In genomic region chr13:31162151-31163008, GRCh38 we compare ENCODE assay signal across 8 cellular contexts. TPM values are rescaled to one million over a fixed set of nuclear protein-coding genes. Genes with fewer than 3 reads are reported as not detected.
DNase-seq lines count a peak whose midpoint lies in the region; ATAC-seq and TF ChIP-seq lines count a peak whose summit lies in the region.

No MANE protein-coding gene starts in this region.

- no peaks in the 10 kb centered on the region for H3K9me3 ChIP-seq in left lung

- H3K36me3 Mint-ChIP-seq in activated CD4-positive, alpha-beta T cell treated with anti-CD3 and anti-CD28 coated beads, Interleukin-2, amount 10 ng/mL, durations not matched to agents 7 days and 5 days (ENCODE audit: low read depth): peaks cover 16% of the 10 kb centered on the region

- DNase-seq in NCI-H526 treated with DMSO at 0.1 percent for 48 hours (lab: John Stamatoyannopoulos, UW): peak; percentile 99
- peak; percentile 98 for DNase-seq in activated CD4-positive, alpha-beta T cell treated with anti-CD3 and anti-CD28 coated beads, Interleukin-2, amount 10 ng/mL, durations not matched to agents 7 days and 5 days
- DNase-seq in dermis blood vessel endothelial cell: peak; percentile 99
- peak; percentile 96 to 98 for DNase-seq in left lung
- DNase-seq in stimulated activated CD4-positive, alpha-beta T cell treated with anti-CD3 and anti-CD28 coated beads, Interleukin-2, amount 100 ng/mL, for 48 hours: peak; percentile 80 to 86

- H3K36me3 ChIP-seq in left lung: peaks cover 0 to 9% of the 10 kb centered on the region in 2 donors

- H3K9me3 Mint-ChIP-seq in activated CD4-positive, alpha-beta T cell treated with anti-CD3 and anti-CD28 coated beads, Interleukin-2, amount 10 ng/mL, durations not matched to agents 7 days and 5 days: no peaks in the 10 kb centered on the region

- intact Hi-C loops in left lung (cut with DNase I): no loop called here

- peaks cover 40% of the 10 kb centered on the region for H3K4me1 Mint-ChIP-seq in activated CD4-positive, alpha-beta T cell treated with anti-CD3 and anti-CD28 coated beads, Interleukin-2, amount 10 ng/mL, durations not matched to agents 7 days and 5 days

- ATAC-seq in GM19351 (IDR thresholded peaks at IDR 0.05; ENCODE audit: unreplicated experiment) (peak; percentile 78), HG03520 (IDR thresholded peaks at IDR 0.05; ENCODE audit: unreplicated experiment) (peak; percentile 82), left lung (peak; percentile 94)

- peak overlapping the region; percentile 99 for H3K27ac Mint-ChIP-seq in activated CD4-positive, alpha-beta T cell treated with anti-CD3 and anti-CD28 coated beads, Interleukin-2, amount 10 ng/mL, durations not matched to agents 7 days and 5 days

- H3K27me3 Mint-ChIP-seq in activated CD4-positive, alpha-beta T cell treated with anti-CD3 and anti-CD28 coated beads, Interleukin-2, amount 10 ng/mL, durations not matched to agents 7 days and 5 days: no peaks in the 10 kb centered on the region

- CTCF ChIA-PET in activated CD4-positive, alpha-beta T cell treated with anti-CD3 and anti-CD28 coated beads, Interleukin-2, amount 10 ng/mL, durations not matched to agents 7 days and 5 days (lab: Charles Lee): interaction anchor here (1.4 to 1.5 kb wide), 2 partner anchors 17 to 38 kb away, joined by 3 read pairs; partner anchors contain the start of gene B3GLCT

- no peaks in the 10 kb centered on the region for H3K27me3 ChIP-seq in left lung

- H3K4me3 ChIP-seq in left lung: peak overlapping the region; percentile 75 to 98

- H3K27ac ChIP-seq in C4-2B: peak overlapping the region; percentile 96
- H3K27ac ChIP-seq in left lung: peak overlapping the region; percentile 91 to 100

- POLR2A ChIA-PET in activated CD4-positive, alpha-beta T cell treated with anti-CD3 and anti-CD28 coated beads, Interleukin-2, amount 10 ng/mL, durations not matched to agents 7 days and 5 days (lab: Charles Lee): no interaction called here

- TF ChIP-seq CTCF in C4-2B (conservative IDR thresholded peaks at IDR 0.05) (no peak), left lung (IDR thresholded peaks at IDR 0.05) (no peak)

- peak overlapping the region; percentile 98 for H3K4me3 Mint-ChIP-seq in activated CD4-positive, alpha-beta T cell treated with anti-CD3 and anti-CD28 coated beads, Interleukin-2, amount 10 ng/mL, durations not matched to agents 7 days and 5 days

- peaks cover 17 to 31% of the 10 kb centered on the region in 2 donors for H3K4me1 ChIP-seq in left lung

RNA-seq across cellular contexts. Expression of gene HSPH1, which starts 0.7 kb away (rescaled TPM):
- total RNA-seq in activated CD4-positive, alpha-beta T cell treated with anti-CD3 and anti-CD28 coated beads, Interleukin-2, amount 10 ng/mL, durations not matched to agents 7 days and 5 days: 100 to 1,000 TPM; 122 to 127 TPM
- 59.4 and 103 TPM in 2 replicates for total RNA-seq in dermis blood vessel endothelial cell
- 100 to 1,000 TPM in 1 of 2 donors, 10 to 100 TPM in 1; 92.7 to 122 TPM for total RNA-seq in left lung

RNA-seq across cellular contexts. Expression of gene B3GLCT, which starts 37.4 kb away (rescaled TPM):
- total RNA-seq in activated CD4-positive, alpha-beta T cell treated with anti-CD3 and anti-CD28 coated beads, Interleukin-2, amount 10 ng/mL, durations not matched to agents 7 days and 5 days: 1 to 10 TPM; 4.7 to 5.4 TPM
- 20.4 and 23.3 TPM in 2 replicates for total RNA-seq in dermis blood vessel endothelial cell
- 1 to 10 TPM; 6.5 to 6.9 TPM for total RNA-seq in left lung

Comparison
In these comparisons a context has a peak if more than half of its experiments do, and no peak if none do; other contexts are left out.
1. Peak in every context shown above with its lines: DNase-seq, ATAC-seq, H3K4me3 ChIP-seq and H3K27ac ChIP-seq.